Comparison of ENCODE assay signal across 8 cellular contexts in genomic region chr2:218897394-218898108, GRCh38. TPM values are rescaled to one million over a fixed set of nuclear protein-coding genes. Genes with fewer than 3 reads are reported as not detected.
DNase-seq lines count a peak whose midpoint lies in the region; ATAC-seq and TF ChIP-seq lines count a peak whose summit lies in the region.

No MANE protein-coding gene starts in this region.

- no peak for DNase-seq in GM06990 (ENCODE audit: extremely low read depth, insufficient read length)
- DNase-seq in naive B cell: no peak
- DNase-seq in upper lobe of right lung: no peak
- no peak for DNase-seq in DMS79 treated with DMSO at 0.1 percent for 48 hours (lab: John Stamatoyannopoulos, UW)
- no peak for DNase-seq in GDM1 (lab: John Stamatoyannopoulos, UW)

- peaks cover 30% of the 10 kb centered on the region for H3K4me1 Mint-ChIP-seq in activated T-helper 17 cell treated with anti-CD3 and anti-CD28 coated beads, Interleukin-2, amount 50 U/mL, for 72 hours
- H3K4me1 Mint-ChIP-seq in naive B cell: peaks cover 48 to 55% (median 52%) of the 10 kb centered on the region in 3 donors

- TF ChIP-seq CTCF in GM06990 (IDR thresholded peaks at IDR 0.05; ENCODE audit: insufficient read depth, low read length, poor library complexity, severe bottlenecking) (no peak), upper lobe of right lung (IDR thresholded peaks at IDR 0.05) (no peak)

- H3K27me3 Mint-ChIP-seq in activated T-helper 17 cell treated with anti-CD3 and anti-CD28 coated beads, Interleukin-2, amount 50 U/mL, for 72 hours: peaks cover 19% of the 10 kb centered on the region
- peaks cover 20 to 29% (median 27%) of the 10 kb centered on the region in 3 donors for H3K27me3 Mint-ChIP-seq in naive B cell

- H3K36me3 Mint-ChIP-seq in activated T-helper 17 cell treated with anti-CD3 and anti-CD28 coated beads, Interleukin-2, amount 50 U/mL, for 72 hours (ENCODE audit: low read depth): peaks cover 30% of the 10 kb centered on the region
- no peaks in the 10 kb centered on the region for H3K36me3 Mint-ChIP-seq in naive B cell

- H3K9me3 Mint-ChIP-seq in activated T-helper 17 cell treated with anti-CD3 and anti-CD28 coated beads, Interleukin-2, amount 50 U/mL, for 72 hours: no peaks in the 10 kb centered on the region
- H3K9me3 Mint-ChIP-seq in naive B cell: no peaks in the 10 kb centered on the region

- peak; percentile 1 for ATAC-seq in HG02642 (IDR thresholded peaks at IDR 0.05; ENCODE audit: poor library complexity, unreplicated experiment)
- no peak for ATAC-seq in activated T-helper 17 cell treated with anti-CD3 and anti-CD28 coated beads, Interleukin-2, amount 50 U/mL, for 72 hours (replicated peaks)
- no peak for ATAC-seq in naive B cell (ENCODE audit: low read depth in 2 of 2)
- ATAC-seq in upper lobe of right lung: no peak
- no peak for ATAC-seq in HG03442 (IDR thresholded peaks at IDR 0.05; ENCODE audit: unreplicated experiment)

- H3K27ac ChIP-seq in upper lobe of right lung: no peak overlapping the region

- H3K36me3 ChIP-seq in GM06990 (ENCODE audit: control insufficient read depth, insufficient read depth, low read length) (no peaks in the 10 kb centered on the region), upper lobe of right lung (no peaks in the 10 kb centered on the region)

- H3K27me3 ChIP-seq in GM06990 (replicated peaks; ENCODE audit: control insufficient read depth, insufficient read depth, low read length): no peaks in the 10 kb centered on the region
- peaks cover 85% of the 10 kb centered on the region for H3K27me3 ChIP-seq in upper lobe of right lung

- H3K27ac Mint-ChIP-seq in activated T-helper 17 cell treated with anti-CD3 and anti-CD28 coated beads, Interleukin-2, amount 50 U/mL, for 72 hours: peak overlapping the region; percentile 83
- peak overlapping the region; percentile 96 to 100 (median 98) for H3K27ac Mint-ChIP-seq in naive B cell

- peak overlapping the region; percentile 85 for H3K4me3 Mint-ChIP-seq in activated T-helper 17 cell treated with anti-CD3 and anti-CD28 coated beads, Interleukin-2, amount 50 U/mL, for 72 hours
- H3K4me3 Mint-ChIP-seq in naive B cell: peak overlapping the region; percentile 80 to 94 (median 87)

- H3K9me3 ChIP-seq in upper lobe of right lung: no peaks in the 10 kb centered on the region

- peaks cover 18% of the 10 kb centered on the region for H3K4me1 ChIP-seq in upper lobe of right lung

- intact Hi-C loops in upper lobe of right lung (cut with DNase I): no loop called here

- H3K4me3 ChIP-seq in GM06990 (replicated peaks; ENCODE audit: low read depth, low read length) (peak overlapping the region; percentile 63), upper lobe of right lung (no peak overlapping the region)

RNA-seq across cellular contexts. Expression of gene WNT10A, which starts 16.9 kb away (rescaled TPM):
- total RNA-seq in activated T-helper 17 cell treated with anti-CD3 and anti-CD28 coated beads, Interleukin-2, amount 50 U/mL, for 72 hours: 10 to 100 TPM in 1 of 2 donors, 1 to 10 TPM in 1; 1.0 to 49.8 TPM
- 10 to 100 TPM in 3 of 6 donors, 1 to 10 TPM in 3; 6.4 to 23.9 (median 10.7) TPM for polyA plus RNA-seq in naive B cell (ENCODE audit: low read depth in 6 of 6)
- total RNA-seq in upper lobe of right lung: 0.90 TPM

RNA-seq across cellular contexts. Expression of gene WNT6, which starts 37.9 kb away (rescaled TPM):
- under 1 TPM in 1 of 2 donors, not detected in 1; 0.29 TPM for total RNA-seq in activated T-helper 17 cell treated with anti-CD3 and anti-CD28 coated beads, Interleukin-2, amount 50 U/mL, for 72 hours
- polyA plus RNA-seq in naive B cell (ENCODE audit: low read depth in 6 of 6): under 1 TPM in 4 of 6 donors, not detected in 2; 0.44 to 0.79 (median 0.57) TPM
- not detected for total RNA-seq in upper lobe of right lung
